8 cellular contexts compared by ENCODE assay signal in genomic region chr7:12687213-12688171, GRCh38. TPM values are rescaled to one million over a fixed set of nuclear protein-coding genes. Genes with fewer than 3 reads are reported as not detected.
DNase-seq lines count a peak whose midpoint lies in the region; ATAC-seq and TF ChIP-seq lines count a peak whose summit lies in the region.

ARL4A (plus strand) TSS chr7:12687633; CDS start chr7:12688255, 622 bp downstream.

- H3K36me3 Mint-ChIP-seq in activated naive CD4-positive, alpha-beta T cell treated with anti-CD3 and anti-CD28 coated beads, Interleukin-2, amount 50 U/mL, for 72 hours: peaks cover 0 to 13% of the 10 kb centered on the region in 2 donors

- H3K27ac ChIP-seq in substantia nigra (ENCODE audit: low read depth, low read length, poor library complexity, severe bottlenecking): peak within 1 kb of the TSS; percentile 83

- H3K9me3 Mint-ChIP-seq in activated naive CD4-positive, alpha-beta T cell treated with anti-CD3 and anti-CD28 coated beads, Interleukin-2, amount 50 U/mL, for 72 hours: no peaks in the 10 kb centered on the region

- peak; percentile 96 for ATAC-seq in SK-N-SH treated with all-trans-retinoic acid at 6 μM for 48 hours
- ATAC-seq in activated naive CD4-positive, alpha-beta T cell treated with anti-CD3 and anti-CD28 coated beads, Interleukin-2, amount 50 U/mL, for 72 hours: peak; percentile 74 to 75

- peak; percentile 8 for TF ChIP-seq CTCF in HFF-Myc (IDR thresholded peaks at IDR 0.05; ENCODE audit: low read depth, low read length, missing control alignments)

- peak within 1 kb of the TSS; percentile 89 to 97 for H3K27ac Mint-ChIP-seq in activated naive CD4-positive, alpha-beta T cell treated with anti-CD3 and anti-CD28 coated beads, Interleukin-2, amount 50 U/mL, for 72 hours

- peak; percentile 98 for DNase-seq in GM03348 (ENCODE audit: low spot score)
- DNase-seq in HFF-Myc (ENCODE audit: extremely low read depth, low read depth): peak; percentile 95
- DNase-seq in NAMALWA (ENCODE audit: low spot score): peak; percentile 94
- DNase-seq in activated naive CD4-positive, alpha-beta T cell treated with anti-CD3 and anti-CD28 coated beads, Interleukin-2, amount 50 U/mL, for 72 hours (ENCODE audit: low spot score in 2 of 2): peak; percentile 88 to 94
- peak; percentile 98 for DNase-seq in globus pallidus (ENCODE audit: low spot score)
- peak; percentile 94 for DNase-seq in non-pigmented ciliary epithelial cell (ENCODE audit: low read depth)
- DNase-seq in substantia nigra (lab: John Stamatoyannopoulos, UW): peak; percentile 83 to 99 (median 97)

- H3K4me3 ChIP-seq in HFF-Myc (replicated peaks; ENCODE audit: low read depth, low read length): peak within 1 kb of the TSS; percentile 84

TF ChIP-seq in SK-N-SH treated with all-trans-retinoic acid at 6 μM for 48 hours, 23 proteins besides CTCF, POLR2A, EP300 and RAD21:
- TF ChIP-seq ESRRG (CRISPR knock-in tag; IDR thresholded peaks at IDR 0.05): no peak
- TF ChIP-seq PATZ1 (CRISPR knock-in tag; IDR thresholded peaks at IDR 0.05; ENCODE audit: borderline replicate concordance): no peak
- TF ChIP-seq CREB5 (CRISPR knock-in tag; IDR thresholded peaks at IDR 0.05; ENCODE audit: low read depth): no peak
- no peak for TF ChIP-seq OSR1 (CRISPR knock-in tag; IDR thresholded peaks at IDR 0.05)
- 0 out of 2 replicates have a peak, but pooled peaks have one; percentile 16 for TF ChIP-seq TSHZ2 (CRISPR knock-in tag; IDR thresholded peaks at IDR 0.05)
- TF ChIP-seq GLIS3 (CRISPR knock-in tag; IDR thresholded peaks at IDR 0.05): no peak
- peak; percentile 20; the same call in 1 of the 2 replicates for TF ChIP-seq ISL1 (CRISPR knock-in tag; IDR thresholded peaks at IDR 0.05)
- no peak for TF ChIP-seq RARB (CRISPR knock-in tag; IDR thresholded peaks at IDR 0.05)
- TF ChIP-seq ARNTL (CRISPR knock-in tag; IDR thresholded peaks at IDR 0.05; ENCODE audit: borderline replicate concordance, low read depth): no peak
- TF ChIP-seq CSDC2 (CRISPR knock-in tag; IDR thresholded peaks at IDR 0.05): no peak
- TF ChIP-seq ZC3H10 (CRISPR knock-in tag; IDR thresholded peaks at IDR 0.05): no peak
- TF ChIP-seq BACH2 (CRISPR knock-in tag; IDR thresholded peaks at IDR 0.05; ENCODE audit: borderline replicate concordance): no peak
- TF ChIP-seq ZNF8 (CRISPR knock-in tag; IDR thresholded peaks at IDR 0.05): no peak
- no peak for TF ChIP-seq PPARA (CRISPR knock-in tag; IDR thresholded peaks at IDR 0.05; ENCODE audit: borderline replicate concordance)
- peak; percentile 20; the same call in 1 of the 2 replicates for TF ChIP-seq TCF4 (CRISPR knock-in tag; IDR thresholded peaks at IDR 0.05; ENCODE audit: borderline replicate concordance)
- peak; percentile 89; the same call in 1 of the 2 replicates for TF ChIP-seq SNAI2 (CRISPR knock-in tag; IDR thresholded peaks at IDR 0.05)
- TF ChIP-seq ZNF70 (CRISPR knock-in tag; IDR thresholded peaks at IDR 0.05): no peak

RNA-seq across cellular contexts. Expression of gene ARL4A, which starts in this region (rescaled TPM):
- 10 to 100 TPM in 1 of 2 donors, 1 to 10 TPM in 1; 7.9 to 11.0 TPM for total RNA-seq in activated naive CD4-positive, alpha-beta T cell treated with anti-CD3 and anti-CD28 coated beads, Interleukin-2, amount 50 U/mL, for 72 hours

Comparison
In these comparisons a context has a peak if more than half of its experiments do, and no peak if none do; other contexts are left out.
1. Peak in every context shown above with its lines: DNase-seq, ATAC-seq, H3K4me3 ChIP-seq and H3K27ac ChIP-seq.